ENCODE assay signal across 18 cellular contexts in genomic region chr16:59635674-59636073, GRCh38.
A peak's percentile ranks its signal among the peaks of the same experiment; 100 is the strongest.
DNase-seq lines count a peak whose midpoint lies in the region; ATAC-seq and TF ChIP-seq lines count a peak whose summit lies in the region.
"Had no signal": no experiment of that assay in that cellular context is flagged by ENCODE, and none has a peak within 500 bp of the region (broad histone marks: within the 10 kb centered on the region; RNA-seq: fewer than 3 reads in every experiment).

No MANE protein-coding gene starts in this region.

- H3K27me3 ChIP-seq in adipocyte (replicated peaks; ENCODE audit: control insufficient read depth, insufficient read depth, low read length) (no peaks in the 10 kb centered on the region), tibial nerve (no peaks in the 10 kb centered on the region)
- H3K27me3 ChIP-seq: cardiac muscle cell, heart right ventricle, pancreas, upper lobe of left lung had no signal

- H3K4me3 ChIP-seq in adipocyte (ENCODE audit: low read length) (peak overlapping the region; percentile 25), retinal pigment epithelial cell (ENCODE audit: low read length) (no peak overlapping the region), tibial nerve (no peak overlapping the region)
- H3K4me3 ChIP-seq: cardiac muscle cell, heart right ventricle, pancreas, upper lobe of left lung had no signal

- TF ChIP-seq CTCF in retinal pigment epithelial cell (conservative IDR thresholded peaks at IDR 0.05; ENCODE audit: low read depth, low read length) (no peak), tibial nerve (IDR thresholded peaks at IDR 0.05) (no peak)

- no peak overlapping the region for H3K9ac ChIP-seq in adipocyte (ENCODE audit: low read length)

- H3K4me1 ChIP-seq in adipocyte (ENCODE audit: control insufficient read depth, insufficient read depth, low read length) (peaks cover 45% of the 10 kb centered on the region), tibial nerve (peaks cover 0 to 20% (median 8%) of the 10 kb centered on the region in 4 donors)
- H3K4me1 ChIP-seq: heart right ventricle, pancreas, upper lobe of left lung had no signal

- DNase-seq in HCEC 1CT (peak; percentile 89), adipocyte (ENCODE audit: low read depth) (peak; percentile 48), fibroblast of peridontal ligament (ENCODE audit: extremely low read depth) (peak; percentile 84), retinal pigment epithelial cell (ENCODE audit: low read depth) (peak; percentile 81), tibial nerve (ENCODE audit: low spot score in 2 of 2) (no peak), NCI-H2171 treated with DMSO at 0.1 percent for 48 hours (lab: John Stamatoyannopoulos, UW) (no peak), HuH-7 (ENCODE audit: low spot score) (no peak)
- DNase-seq: activated CD4-positive, alpha-beta T cell treated with anti-CD3 and anti-CD28 coated beads for 48 hours; heart right ventricle; NCI-H1436 treated with DMSO at 0.1 percent for 48 hours; NCI-H226; pancreas; stimulated activated CD4-positive, alpha-beta T cell treated with anti-CD3 and anti-CD28 coated beads, Interleukin-4, amount 100 ng/mL, for 24 hours; upper lobe of left lung had no signal

- no peak overlapping the region for H3K27ac ChIP-seq in tibial nerve
- H3K27ac ChIP-seq: heart right ventricle, pancreas, RWPE1, upper lobe of left lung had no signal

- H3K9me3 ChIP-seq in adipocyte (ENCODE audit: control insufficient read depth, low read length): no peaks in the 10 kb centered on the region
- H3K9me3 ChIP-seq in tibial nerve: no peaks in the 10 kb centered on the region
- H3K9me3 ChIP-seq: pancreas, upper lobe of left lung had no signal

- no peak for ATAC-seq in GM18519 (IDR thresholded peaks at IDR 0.05; ENCODE audit: low FRiP score, unreplicated experiment)
- ATAC-seq: esophagus mucosa, heart right ventricle, pancreas had no signal

- H3K36me3 ChIP-seq in adipocyte (ENCODE audit: control insufficient read depth, insufficient read depth, low read length, severe bottlenecking) (no peaks in the 10 kb centered on the region), tibial nerve (no peaks in the 10 kb centered on the region)
- H3K36me3 ChIP-seq: cardiac muscle cell, heart right ventricle, pancreas, upper lobe of left lung had no signal

- TF ChIP-seq POLR2A in tibial nerve (IDR thresholded peaks at IDR 0.05): no peak

- TF ChIP-seq EP300 in tibial nerve (IDR thresholded peaks at IDR 0.05): no peak

Comparison
In these comparisons a context has a peak if more than half of its experiments do, and no peak if none do; other contexts are left out.
1. DNase-seq: peak in HCEC 1CT (single experiment), adipocyte (single experiment), fibroblast of peridontal ligament (single experiment) and retinal pigment epithelial cell (single experiment); none in tibial nerve (0 of 2), NCI-H2171 treated with DMSO at 0.1 percent for 48 hours (single experiment) and HuH-7 (single experiment).